ENCODE assay signal across 8 cellular contexts in the genomic region with DNA sequence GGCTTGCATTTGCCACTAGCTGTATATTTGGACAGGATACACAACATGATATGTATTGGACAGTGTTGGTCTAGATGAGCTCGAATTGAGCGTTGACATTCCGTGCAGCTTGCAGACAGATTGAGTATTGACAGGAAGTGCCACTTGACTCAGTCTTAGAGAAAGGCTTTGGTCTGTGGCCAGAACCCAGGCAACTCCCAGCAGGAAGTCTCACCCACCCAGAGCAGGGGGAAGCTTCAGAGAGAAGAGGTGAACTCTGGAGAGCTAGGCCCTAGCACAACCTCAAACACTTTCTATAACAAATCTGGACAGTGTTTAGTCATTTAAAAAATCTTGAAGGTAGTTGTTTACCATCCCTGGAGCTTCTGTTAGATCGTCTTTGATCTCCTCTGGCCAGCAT.
A peak's percentile ranks its signal among the peaks of the same experiment; 100 is the strongest.
DNase-seq lines count a peak whose midpoint lies in the region; ATAC-seq and TF ChIP-seq lines count a peak whose summit lies in the region.

No MANE protein-coding gene starts in this region.

- H3K36me3 ChIP-seq in suprapubic skin = no peaks in the 10 kb centered on the region

- peak; percentile 68 for ATAC-seq in GM18867 (IDR thresholded peaks at IDR 0.05; ENCODE audit: unreplicated experiment)
- ATAC-seq in HG02852 (IDR thresholded peaks at IDR 0.05; ENCODE audit: unreplicated experiment) = peak; percentile 97

- no peak for TF ChIP-seq EP300 in suprapubic skin (IDR thresholded peaks at IDR 0.05)

- no peak for TF ChIP-seq POLR2A in suprapubic skin (IDR thresholded peaks at IDR 0.05)

- peaks cover 4% of the 10 kb centered on the region for H3K27me3 Mint-ChIP-seq in nephron progenitor cell (ENCODE audit: low read depth, poor library complexity)

- no peak overlapping the region for H3K27ac ChIP-seq in suprapubic skin

- DNase-seq in NCI-H345 (lab: John Stamatoyannopoulos, UW) = peak; percentile 73
- peak; percentile 62 to 71 for DNase-seq in activated T-cell treated with anti-CD3 and anti-CD28 coated beads, Interleukin-2, amount 50 U/mL, for 48 hours
- DNase-seq in nephron progenitor cell = no peak
- no peak for DNase-seq in SKM-1 treated with dmso at 0.1 percent for 144 hours (lab: John Stamatoyannopoulos, UW; ENCODE audit: unreplicated experiment)
- no peak for DNase-seq in suprapubic skin (ENCODE audit: low spot score in 2 of 2)
- no peak for DNase-seq in pons (ENCODE audit: low spot score)

- TF ChIP-seq CTCF in nephron progenitor cell (IDR thresholded peaks at IDR 0.05) (no peak), suprapubic skin (IDR thresholded peaks at IDR 0.05) (no peak)

- H3K27me3 ChIP-seq in suprapubic skin = no peaks in the 10 kb centered on the region

- no peaks in the 10 kb centered on the region for H3K9me3 ChIP-seq in suprapubic skin

- H3K27ac Mint-ChIP-seq in nephron progenitor cell = peak overlapping the region; percentile 6

- WGBS in suprapubic skin = 34% methylated on average over 4 of the region's 4 CpGs

- peaks cover 24% of the 10 kb centered on the region for H3K9me3 Mint-ChIP-seq in nephron progenitor cell

- H3K4me3 Mint-ChIP-seq in nephron progenitor cell = no peak overlapping the region

- H3K4me1 ChIP-seq in suprapubic skin = peaks cover 21% of the 10 kb centered on the region

- no peaks in the 10 kb centered on the region for H3K4me1 Mint-ChIP-seq in nephron progenitor cell

- H3K36me3 Mint-ChIP-seq in nephron progenitor cell (ENCODE audit: low read depth) = peaks cover 6% of the 10 kb centered on the region

- H3K4me3 ChIP-seq in suprapubic skin = no peak overlapping the region

Comparison
In these comparisons a context has a peak if more than half of its experiments do, and no peak if none do; other contexts are left out.
1. DNase-seq: peak in NCI-H345 (single experiment) and activated T-cell treated with anti-CD3 and anti-CD28 coated beads, Interleukin-2, amount 50 U/mL, for 48 hours (2 of 2); none in nephron progenitor cell (single experiment), SKM-1 treated with dmso at 0.1 percent for 144 hours (single experiment), suprapubic skin (0 of 2) and pons (single experiment).